19 cellular contexts compared by ENCODE assay signal in the genomic region with DNA sequence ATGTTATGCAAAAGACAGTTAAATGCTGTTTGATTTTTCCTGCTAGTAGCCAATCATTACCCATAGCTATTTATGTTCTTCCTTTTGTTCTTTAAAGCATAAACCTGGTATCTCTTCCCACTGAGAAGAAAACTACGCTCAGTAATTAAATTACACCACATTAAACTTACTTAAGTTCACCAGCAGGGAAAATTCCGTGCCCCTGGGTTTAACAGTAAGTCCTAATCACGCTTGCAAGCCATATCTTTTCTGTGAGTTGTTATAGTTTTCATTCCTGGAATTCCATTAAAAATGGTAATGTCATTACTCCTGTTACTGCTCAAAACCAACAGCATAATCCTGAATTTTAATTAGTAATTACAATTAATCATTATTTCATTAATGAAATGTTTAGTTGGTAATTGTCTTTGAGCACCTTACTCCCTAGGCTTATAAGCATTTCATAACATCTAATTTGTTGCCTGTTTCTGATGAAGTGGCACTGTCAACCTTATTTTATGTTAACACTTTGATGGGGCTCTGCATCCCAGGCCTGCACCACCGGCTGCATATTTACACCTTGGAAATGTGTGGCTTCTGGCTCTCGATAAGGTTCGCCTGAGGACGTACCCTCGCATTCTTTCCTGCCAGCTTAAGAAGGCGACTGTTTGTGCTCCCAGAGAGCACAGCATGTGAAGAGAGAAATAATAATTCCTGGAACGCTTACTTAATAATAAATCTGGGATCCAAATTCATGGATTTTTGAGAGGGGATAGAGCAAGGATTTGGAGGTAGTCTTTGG.
DNase-seq lines count a peak whose midpoint lies in the region; ATAC-seq and TF ChIP-seq lines count a peak whose summit lies in the region.
"Had no signal": no experiment of that assay in that cellular context is flagged by ENCODE, and none has a peak within 500 bp of the region (broad histone marks: within the 10 kb centered on the region; RNA-seq: fewer than 3 reads in every experiment).

No MANE protein-coding gene starts in this region.

- no peak overlapping the region for H3K27ac ChIP-seq in GM23338 (ENCODE audit: low read depth)
- no peak overlapping the region for H3K27ac ChIP-seq in neural progenitor cell
- H3K27ac ChIP-seq in OCI-LY7 (ENCODE audit: low read depth, low read length, poor library complexity, severe bottlenecking) = no peak overlapping the region
- H3K27ac ChIP-seq: BLaER1, GM23248, Peyer's patch, tibial nerve had no signal

- no TSS peak for BruUV-seq in OCI-LY7 (replicated peaks; lab: Mats Ljungman, UMichigan)

- H3K27ac Mint-ChIP-seq in GM23338 = no peak overlapping the region
- no peak overlapping the region for H3K27ac Mint-ChIP-seq in neural progenitor cell
- no peak overlapping the region for H3K27ac Mint-ChIP-seq in stimulated activated naive CD8-positive, alpha-beta T cell treated with anti-CD3 and anti-CD28 coated beads, Interleukin-15, amount 100 ng/mL, for 72 hours

- TF ChIP-seq CTCF in GM23338 (conservative IDR thresholded peaks at IDR 0.05; ENCODE audit: low read depth in 2 of 2) = no peak
- TF ChIP-seq CTCF in fibroblast of the aortic adventitia (IDR thresholded peaks at IDR 0.05; ENCODE audit: insufficient read depth, low read length) = no peak
- TF ChIP-seq CTCF in neural progenitor cell (IDR thresholded peaks at IDR 0.05) = no peak
- TF ChIP-seq CTCF in OCI-LY7 (conservative IDR thresholded peaks at IDR 0.05; ENCODE audit: low read length) = no peak

- H3K4me3 Mint-ChIP-seq in GM23338 = peak overlapping the region; percentile 32; the same call in 2 of the 3 replicates
- H3K4me3 Mint-ChIP-seq in neural progenitor cell = no peak overlapping the region
- no peak overlapping the region for H3K4me3 Mint-ChIP-seq in stimulated activated naive CD8-positive, alpha-beta T cell treated with anti-CD3 and anti-CD28 coated beads, Interleukin-15, amount 100 ng/mL, for 72 hours

- CTCF ChIA-PET in OCI-LY7 (lab: Charles Lee; ENCODE audit: unreplicated experiment) = no interaction called here

- H3K27me3 Mint-ChIP-seq in GM23338 (ENCODE audit: insufficient read depth, low read depth, poor library complexity) (peaks cover 16% of the 10 kb centered on the region), neural progenitor cell (ENCODE audit: insufficient read depth, low read depth) (peaks cover 4% of the 10 kb centered on the region)
- H3K27me3 Mint-ChIP-seq in stimulated activated naive CD8-positive, alpha-beta T cell treated with anti-CD3 and anti-CD28 coated beads, Interleukin-15, amount 100 ng/mL, for 72 hours = no peaks in the 10 kb centered on the region

- DNase-seq in GM23338 (ENCODE audit: low spot score) (peak; percentile 47), NCI-H82 treated with DMSO at 0.1 percent for 48 hours (lab: John Stamatoyannopoulos, UW; ENCODE audit: unreplicated experiment) (peak; percentile 56), fibroblast of the aortic adventitia (ENCODE audit: low read depth) (peak; percentile 19), neural progenitor cell (ENCODE audit: low spot score) (peak; percentile 24), activated gamma-delta T cell (lab: John Stamatoyannopoulos, UW) (no peak), OCI-LY7 (ENCODE audit: low spot score) (no peak)
- DNase-seq in stimulated activated naive CD8-positive, alpha-beta T cell treated with anti-CD3 and anti-CD28 coated beads, Interleukin-15, amount 100 ng/mL, for 72 hours = no peak
- DNase-seq: activated effector memory CD4-positive, alpha-beta T cell treated with Interleukin-2 at 50 U/mL for 16 hours; aorta; DMS53; effector CD4-positive, alpha-beta T cell; GM23248; NCI-H187; NCI-H524 treated with DMSO at 0.1 percent for 48 hours; Peyer's patch; stimulated activated CD4-positive, alpha-beta T cell treated with anti-CD3 and anti-CD28 coated beads, Interleukin-4, amount 100 ng/mL, for 24 hours had no signal

- peak overlapping the region; percentile 30; the same call in 1 of the 2 replicates for H2AFZ ChIP-seq in GM23338
- H2AFZ ChIP-seq in neural progenitor cell (replicated peaks) = no peak overlapping the region
- H2AFZ ChIP-seq in OCI-LY7 (ENCODE audit: low read length) = no peak overlapping the region
- H2AFZ ChIP-seq: GM23248 had no signal

- H3K79me2 ChIP-seq in GM23338 (replicated peaks; ENCODE audit: insufficient read depth) (no peaks in the 10 kb centered on the region), neural progenitor cell (ENCODE audit: low read depth) (no peaks in the 10 kb centered on the region), OCI-LY7 (ENCODE audit: insufficient read depth, low read depth, low read length) (no peaks in the 10 kb centered on the region)

- H3K4me3 ChIP-seq in GM23338 (peak overlapping the region; percentile 21; the same call in 1 of the 2 replicates), fibroblast of the aortic adventitia (ENCODE audit: low read depth, low read length) (no peak overlapping the region), neural progenitor cell (no peak overlapping the region), OCI-LY7 (ENCODE audit: low read depth, low read length, poor library complexity, severe bottlenecking) (no peak overlapping the region)
- H3K4me3 ChIP-seq: BLaER1, GM23248, Peyer's patch, tibial nerve had no signal

- POLR2A ChIA-PET in OCI-LY7 (lab: Charles Lee) = interaction anchor here (1.0 to 1.7 kb wide), 4 partner anchors 15 to 38 kb away, joined by 3 to 6 read pairs (median 4); no protein-coding TSS in a partner anchor

- H3K9me3 Mint-ChIP-seq in GM23338 (0 out of 3 replicates have a peak, but pooled peaks cover 2% of the 10 kb centered on the region), neural progenitor cell (no peaks in the 10 kb centered on the region)
- H3K9me3 Mint-ChIP-seq in stimulated activated naive CD8-positive, alpha-beta T cell treated with anti-CD3 and anti-CD28 coated beads, Interleukin-15, amount 100 ng/mL, for 72 hours = no peaks in the 10 kb centered on the region

- H4K20me1 ChIP-seq in GM23338 (replicated peaks; ENCODE audit: insufficient read depth) (no peaks in the 10 kb centered on the region), neural progenitor cell (ENCODE audit: low read depth) (no peaks in the 10 kb centered on the region), OCI-LY7 (ENCODE audit: insufficient read depth, low read length) (no peaks in the 10 kb centered on the region)
- H4K20me1 ChIP-seq: BLaER1 had no signal

- H3K27me3 ChIP-seq in GM23338 (ENCODE audit: insufficient read depth) (no peaks in the 10 kb centered on the region), neural progenitor cell (no peaks in the 10 kb centered on the region)
- H3K27me3 ChIP-seq: BLaER1, Peyer's patch, tibial nerve had no signal

- no peaks in the 10 kb centered on the region for H3K9me3 ChIP-seq in neural progenitor cell (ENCODE audit: low read depth)
- H3K9me3 ChIP-seq in OCI-LY7 (ENCODE audit: low read length) = no peaks in the 10 kb centered on the region
- H3K9me3 ChIP-seq: BLaER1, Peyer's patch, tibial nerve had no signal

- H3K4me1 ChIP-seq in GM23338 (ENCODE audit: insufficient read depth) (peaks cover 34% of the 10 kb centered on the region), neural progenitor cell (peaks cover 42% of the 10 kb centered on the region), OCI-LY7 (ENCODE audit: insufficient read depth, low read length, poor library complexity, severe bottlenecking) (peaks cover 16% of the 10 kb centered on the region)

- H3K4me1 Mint-ChIP-seq in GM23338 (peaks cover 50% of the 10 kb centered on the region), neural progenitor cell (peaks cover 58% of the 10 kb centered on the region)
- peaks cover 8% of the 10 kb centered on the region for H3K4me1 Mint-ChIP-seq in stimulated activated naive CD8-positive, alpha-beta T cell treated with anti-CD3 and anti-CD28 coated beads, Interleukin-15, amount 100 ng/mL, for 72 hours

- no peak overlapping the region for H3K9ac ChIP-seq in neural progenitor cell
- H3K9ac ChIP-seq: BLaER1, GM23248 had no signal

- intact Hi-C loops in OCI-LY7 (cut with micrococcal nuclease; ENCODE audit: unreplicated experiment) = no loop called here

- H3F3A ChIP-seq in GM23338 (replicated peaks; ENCODE audit: low read depth) (no peaks in the 10 kb centered on the region), neural progenitor cell (ENCODE audit: low read depth) (peaks cover 5% of the 10 kb centered on the region)

- H3K4me2 ChIP-seq in GM23338 (peak overlapping the region; percentile 42), neural progenitor cell (no peak overlapping the region), OCI-LY7 (ENCODE audit: low read length) (no peak overlapping the region)

- ATAC-seq in GM23338 = peak; percentile 70
- ATAC-seq in HG03378 (IDR thresholded peaks at IDR 0.05; ENCODE audit: unreplicated experiment) = no peak
- no peak for ATAC-seq in stimulated activated naive CD8-positive, alpha-beta T cell treated with anti-CD3 and anti-CD28 coated beads, Interleukin-15, amount 100 ng/mL, for 72 hours

- H3K36me3 Mint-ChIP-seq in GM23338 (ENCODE audit: low read depth) (peaks cover 4% of the 10 kb centered on the region; the same call in 1 of the 3 replicates), neural progenitor cell (no peaks in the 10 kb centered on the region)

- 0 out of 2 replicates have a peak, but pooled peaks cover 8% of the 10 kb centered on the region for H3K9me2 ChIP-seq in GM23338 (ENCODE audit: insufficient read depth)
- no peaks in the 10 kb centered on the region for H3K9me2 ChIP-seq in OCI-LY7 (ENCODE audit: insufficient read depth, low read length)

- H3K36me3 ChIP-seq in GM23338 (ENCODE audit: insufficient read depth) (no peaks in the 10 kb centered on the region), neural progenitor cell (no peaks in the 10 kb centered on the region), OCI-LY7 (ENCODE audit: insufficient read depth, low read length) (no peaks in the 10 kb centered on the region)
- H3K36me3 ChIP-seq: BLaER1, Peyer's patch, tibial nerve had no signal

TF ChIP-seq in GM23338, 12 proteins besides CTCF, POLR2A, EP300 and RAD21:
- TF ChIP-seq ZNF331 (CRISPR knock-in tag; IDR thresholded peaks at IDR 0.05; ENCODE audit: low read depth) (no peak), NANOG (IDR thresholded peaks at IDR 0.05; ENCODE audit: borderline replicate concordance) (peak; percentile 19; the same call in 1 of the 2 replicates)

Comparison
In these comparisons a context has a peak if more than half of its experiments do, and no peak if none do; other contexts are left out.
1. DNase-seq: peak in GM23338 (single experiment), NCI-H82 treated with DMSO at 0.1 percent for 48 hours (single experiment), fibroblast of the aortic adventitia (single experiment) and neural progenitor cell (single experiment); none in activated gamma-delta T cell (single experiment), stimulated activated naive CD8-positive, alpha-beta T cell treated with anti-CD3 and anti-CD28 coated beads, Interleukin-15, amount 100 ng/mL, for 72 hours (0 of 2) and OCI-LY7 (single experiment).